In genomic region chr1:36322786-36323635, GRCh38 we compare ENCODE assay signal across 8 cellular contexts. TPM values are rescaled to one million over a fixed set of nuclear protein-coding genes. Genes with fewer than 3 reads are reported as not detected.
DNase-seq lines count a peak whose midpoint lies in the region; ATAC-seq and TF ChIP-seq lines count a peak whose summit lies in the region.

No MANE protein-coding gene starts in this region.

- no TSS peak for BruUV-seq in Calu3 (replicated peaks; lab: Mats Ljungman, UMichigan)

- peak overlapping the region; percentile 77 to 93 (median 84) for H3K27ac ChIP-seq in esophagus squamous epithelium

- DNase-seq in Calu3 (peak; percentile 29), esophagus squamous epithelium (lab: John Stamatoyannopoulos, UW) (no peak), naive B cell (peak; percentile 23)
- DNase-seq in activated CD4-positive, alpha-beta T cell treated with anti-CD3 and anti-CD28 coated beads, Interleukin-2, amount 50 U/mL, for 1 hour, result peak; percentile 18

- H3K27me3 ChIP-seq in esophagus squamous epithelium, result peaks cover 0 to 7% (median 0%) of the 10 kb centered on the region in 4 donors

- no peaks in the 10 kb centered on the region for H3K9me3 ChIP-seq in esophagus squamous epithelium

- peak in 1 of 4 donors; percentile 5 for TF ChIP-seq POLR2A in esophagus squamous epithelium (IDR thresholded peaks at IDR 0.05)

- H3K9me3 Mint-ChIP-seq in Calu3 (ENCODE audit: low read depth, unreplicated experiment) (no peaks in the 10 kb centered on the region), naive B cell (no peaks in the 10 kb centered on the region)

- CTCF ChIA-PET in Calu3 (lab: Charles Lee), result interaction anchor here (1.6 kb wide), 3 partner anchors 20 to 46 kb away, joined by 6 to 12 read pairs (median 8); no protein-coding TSS in a partner anchor

- H3K36me3 ChIP-seq in esophagus squamous epithelium, result no peaks in the 10 kb centered on the region

- H3K4me3 Mint-ChIP-seq in Calu3 (ENCODE audit: low read depth, unreplicated experiment) (peak overlapping the region; percentile 76), naive B cell (peak overlapping the region; percentile 60 to 87 (median 77))

- peak overlapping the region; percentile 45 to 85 (median 63) for H3K4me3 ChIP-seq in esophagus squamous epithelium

- H3K4me1 ChIP-seq in esophagus squamous epithelium, result peaks cover 14 to 43% (median 26%) of the 10 kb centered on the region in 3 donors

- H3K27me3 Mint-ChIP-seq in Calu3 (ENCODE audit: unreplicated experiment), result no peaks in the 10 kb centered on the region
- H3K27me3 Mint-ChIP-seq in naive B cell, result peaks cover 14 to 30% (median 20%) of the 10 kb centered on the region in 3 donors

- TF ChIP-seq CTCF in Calu3 (IDR thresholded peaks at IDR 0.05; ENCODE audit: unreplicated experiment) (no peak), esophagus squamous epithelium (IDR thresholded peaks at IDR 0.05) (no peak)

- H3K36me3 Mint-ChIP-seq in Calu3 (ENCODE audit: insufficient read depth, unreplicated experiment) (peaks cover 51% of the 10 kb centered on the region), naive B cell (no peaks in the 10 kb centered on the region)

- ATAC-seq in HG03045 (IDR thresholded peaks at IDR 0.05; ENCODE audit: unreplicated experiment) (peak; percentile 35), naive B cell (ENCODE audit: low read depth in 2 of 2) (peak; percentile 19 to 25), GM21786 (IDR thresholded peaks at IDR 0.05; ENCODE audit: unreplicated experiment) (no peak), HG02970 (IDR thresholded peaks at IDR 0.05; ENCODE audit: low FRiP score, unreplicated experiment) (no peak), GM18907 (IDR thresholded peaks at IDR 0.05; ENCODE audit: unreplicated experiment) (no peak)

- intact Hi-C loops in Calu3 (cut with micrococcal nuclease; ENCODE audit: unreplicated experiment) (no loop called here), esophagus squamous epithelium (cut with DNase I) (no loop called here)

- H3K4me1 Mint-ChIP-seq in Calu3 (ENCODE audit: low read depth, unreplicated experiment), result peaks cover 14% of the 10 kb centered on the region
- H3K4me1 Mint-ChIP-seq in naive B cell, result peaks cover 23 to 34% (median 24%) of the 10 kb centered on the region in 3 donors

- no peak overlapping the region for H3K27ac Mint-ChIP-seq in Calu3 (ENCODE audit: unreplicated experiment)
- H3K27ac Mint-ChIP-seq in naive B cell, result peak overlapping the region in 2 of 6 donors; percentile 10 to 54

- WGBS in esophagus squamous epithelium, 2 donors, result 35% methylated on average over 5 of the region's 83 CpGs; no CpG with 5 or more reads in 1 of the 2 donors

RNA-seq across cellular contexts. Expression of gene EVA1B, which starts 0.4 kb away (rescaled TPM):
- 10.1 and 11.2 TPM in 2 replicates for total RNA-seq in Calu3 (2022)
- 10 to 100 TPM in 3 of 4 donors, 1 to 10 TPM in 1; 7.5 to 22.1 (median 12.8) TPM for total RNA-seq in esophagus squamous epithelium
- 1 to 10 TPM in 1 of 6 donors, under 1 TPM in 3, not detected in 2; 0.52 to 1.3 (median 0.74) TPM for polyA plus RNA-seq in naive B cell (ENCODE audit: low read depth in 6 of 6)

RNA-seq across cellular contexts. Expression of gene SH3D21, which starts 16.8 kb away (rescaled TPM):
- total RNA-seq in Calu3 (2022) (12.1 and 13.2 TPM in 2 replicates), esophagus squamous epithelium (1 to 10 TPM; 2.8 to 9.7 (median 3.7) TPM)
- under 1 TPM in 4 of 6 donors, not detected in 2; 0.23 to 0.51 (median 0.36) TPM for polyA plus RNA-seq in naive B cell (ENCODE audit: low read depth in 6 of 6)

Comparison
In these comparisons a context has a peak if more than half of its experiments do, and no peak if none do; other contexts are left out.
1. ATAC-seq: peak in HG03045 (single experiment) and naive B cell (2 of 2); none in GM21786 (single experiment), HG02970 (single experiment) and GM18907 (single experiment).